In the genomic region with DNA sequence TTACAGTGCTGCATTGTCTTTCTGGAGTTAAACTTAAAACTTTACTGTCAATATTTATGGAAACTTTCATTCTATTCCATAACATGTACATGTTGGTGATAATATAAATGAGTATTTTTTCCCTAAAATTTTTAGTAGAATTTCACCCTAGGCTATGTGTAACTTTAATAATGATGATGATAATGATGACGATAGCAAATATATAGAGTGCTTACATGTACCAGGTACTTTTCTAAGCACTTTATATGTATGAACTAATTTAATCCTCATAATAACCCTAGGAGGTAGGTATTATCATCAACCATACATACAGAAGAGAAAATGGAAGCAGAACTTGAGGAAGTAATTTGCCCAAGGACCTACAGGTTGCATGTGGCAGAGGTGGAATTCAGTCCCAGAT, we compare ENCODE assay signal across 11 cellular contexts.
"Had no signal": no experiment of that assay in that cellular context is flagged by ENCODE, and none has a peak within 500 bp of the region (broad histone marks: within the 10 kb centered on the region; RNA-seq: fewer than 3 reads in every experiment).

No MANE protein-coding gene starts in this region.

- H3K9ac ChIP-seq: GM23248 had no signal

- DNase-seq: GM23248, GOT3, H7, H9, HCEC 1CT, HFFc6 had no signal

- H2AFZ ChIP-seq: GM23248, GM23338 had no signal

- ATAC-seq: GM23338, HCT116 had no signal

- H3K4me2 ChIP-seq: GM23338 had no signal

- H3K4me1 ChIP-seq: HAP-1 had no signal

- FAIRE-seq: H1, H54 had no signal

- H3K36me3 ChIP-seq: HAP-1 had no signal

- H3K27ac ChIP-seq: GM23248 had no signal

- H3K9me3 ChIP-seq: HAP-1 had no signal

- H3K4me3 ChIP-seq: GM23248, GM23338, HAP-1 had no signal
